12 cellular contexts compared by ENCODE assay signal in genomic region chr1:209895709-209896108, GRCh38. TPM values are rescaled to one million over a fixed set of nuclear protein-coding genes. Genes with fewer than 3 reads are reported as not detected.
DNase-seq lines count a peak whose midpoint lies in the region; ATAC-seq, FAIRE-seq and TF ChIP-seq lines count a peak whose summit lies in the region.
"Had no signal": no experiment of that assay in that cellular context is flagged by ENCODE, and none has a peak within 500 bp of the region (broad histone marks: within the 10 kb centered on the region; RNA-seq: fewer than 3 reads in every experiment).

No MANE protein-coding gene starts in this region.

- intact Hi-C loops in right lobe of liver (cut with DNase I), result no loop called here

- no peaks in the 10 kb centered on the region for H3K9me1 ChIP-seq in keratinocyte (ENCODE audit: control insufficient read depth, extremely low read depth, insufficient read depth, low read length)

- H3K36me3 ChIP-seq in keratinocyte (ENCODE audit: control insufficient read depth in 2 of 2, extremely low read depth in 1 of 2, insufficient read depth in 2 of 2, low read length in 2 of 2), result peaks cover 0 to 5% of the 10 kb centered on the region in 2 experiments
- no peaks in the 10 kb centered on the region for H3K36me3 ChIP-seq in right lobe of liver

- H4K20me1 ChIP-seq in keratinocyte (ENCODE audit: control insufficient read depth, extremely low read depth, insufficient read depth, low read length), result no peaks in the 10 kb centered on the region

- TF ChIP-seq CTCF in AG10803 (conservative IDR thresholded peaks at IDR 0.05; ENCODE audit: low read length) (no peak), keratinocyte (optimal IDR thresholded peaks at IDR 0.05 in 1 of 3, IDR thresholded peaks at IDR 0.05 in 1 of 3, conservative IDR thresholded peaks at IDR 0.05 in 1 of 3; ENCODE audit: extremely low read depth in 1 of 3, insufficient read depth in 2 of 3, low read length in 3 of 3) (no peak), right lobe of liver (IDR thresholded peaks at IDR 0.05) (no peak)

- H3K27ac ChIP-seq in keratinocyte (ENCODE audit: control insufficient read depth, insufficient read depth, low read length), result peak overlapping the region; percentile 94
- H3K27ac ChIP-seq in right lobe of liver, result no peak overlapping the region

- H3K79me2 ChIP-seq in keratinocyte (ENCODE audit: control insufficient read depth, insufficient read depth, low read length), result no peaks in the 10 kb centered on the region

- H3K9me3 ChIP-seq in keratinocyte (ENCODE audit: control insufficient read depth, low read depth, low read length), result no peaks in the 10 kb centered on the region
- H3K9me3 ChIP-seq in right lobe of liver, result no peaks in the 10 kb centered on the region

- H3K4me2 ChIP-seq in keratinocyte (ENCODE audit: control insufficient read depth, extremely low read depth, insufficient read depth, low read depth, low read length), result peak overlapping the region; percentile 68

- FAIRE-seq in keratinocyte (lab: Jason Lieb, UNC), result peak; percentile 82

- H3K4me3 ChIP-seq in AG10803 (ENCODE audit: low read length), result no peak overlapping the region
- no peak overlapping the region for H3K4me3 ChIP-seq in keratinocyte (ENCODE audit: control insufficient read depth in 2 of 3, extremely low read depth in 1 of 3, insufficient read depth in 2 of 3, low read depth in 1 of 3, low read length in 3 of 3)
- no peak overlapping the region for H3K4me3 ChIP-seq in right lobe of liver

- peak; percentile 69 for DNase-seq in AG10803 (ENCODE audit: low read depth)
- DNase-seq in HCEC 1CT, result peak; percentile 82
- peak; percentile 90 for DNase-seq in amniotic epithelial cell (ENCODE audit: low read depth)
- no peak for DNase-seq in keratinocyte (ENCODE audit: low read depth, low spot score)
- no peak for DNase-seq in right lobe of liver
- DNase-seq in NOMO-1 (lab: John Stamatoyannopoulos, UW; ENCODE audit: unreplicated experiment in 2 of 2), result no peak
- DNase-seq: effector memory CD8-positive, alpha-beta T cell; NCI-H1105; NCI-H526; right cardiac atrium had no signal

- WGBS in right lobe of liver (ENCODE audit: insufficient coverage, low coverage, low lambda C conversion rate, missing lambda C conversion rate), result 10% methylated on average over 4 of the region's 4 CpGs

- no peak for ATAC-seq in right lobe of liver
- ATAC-seq in HG02981 (IDR thresholded peaks at IDR 0.05; ENCODE audit: unreplicated experiment), result no peak
- ATAC-seq in HG02763 (IDR thresholded peaks at IDR 0.05; ENCODE audit: unreplicated experiment), result no peak
- ATAC-seq: effector memory CD8-positive, alpha-beta T cell; right cardiac atrium had no signal

- H3K9ac ChIP-seq in keratinocyte (ENCODE audit: control insufficient read depth, extremely low read depth, insufficient read depth, low read length), result peak overlapping the region; percentile 82

- dilution Hi-C loops in keratinocyte (cut with MboI; ENCODE audit: extremely low pct_ligation_motif_present, low sequenced_read_pairs), result no loop called here

- H3K27me3 ChIP-seq in keratinocyte (ENCODE audit: control insufficient read depth, extremely low read depth, insufficient read depth, low read length) (no peaks in the 10 kb centered on the region), right lobe of liver (no peaks in the 10 kb centered on the region)

- H3K4me1 ChIP-seq in keratinocyte (ENCODE audit: control insufficient read depth, extremely low read depth, insufficient read depth, low read length), result peaks cover 53% of the 10 kb centered on the region
- no peaks in the 10 kb centered on the region for H3K4me1 ChIP-seq in right lobe of liver

- H2AFZ ChIP-seq in keratinocyte (ENCODE audit: control insufficient read depth, low read length), result no peak overlapping the region

- no peak for TF ChIP-seq POLR2A in right lobe of liver (IDR thresholded peaks at IDR 0.05)

RNA-seq across cellular contexts. Expression of gene SYT14, which starts 42.3 kb away (rescaled TPM):
- 4.6 to 10.6 TPM (median 8.3 TPM) in 3 replicates for polyA plus RNA-seq in keratinocyte
- 2.1 TPM for polyA plus RNA-seq in keratinocyte (2011; ENCODE audit: low read depth)
- polyA plus RNA-seq in keratinocyte (2011; cell fraction: cytosol; rRNA removed), result 3.3 and 7.0 TPM in 2 replicates
- 12.1 and 13.3 TPM in 2 replicates for polyA plus RNA-seq in keratinocyte (2011; cell fraction: nucleus; rRNA removed)
- polyA plus RNA-seq in keratinocyte (2012; ENCODE audit: low replicate concordance), result 1.6 and 3.3 TPM in 2 replicates
- 5.8 to 26.0 TPM (median 25.0 TPM) in 3 replicates for polyA minus RNA-seq in keratinocyte
- 14.2 TPM for polyA minus RNA-seq in keratinocyte (2011; cell fraction: cytosol; rRNA and poly(A)+ RNA removed)
- 25.2 and 59.9 TPM in 2 replicates for polyA minus RNA-seq in keratinocyte (2011; cell fraction: nucleus; rRNA and poly(A)+ RNA removed)
- not detected for total RNA-seq in right lobe of liver

Comparison
In these comparisons a context has a peak if more than half of its experiments do, and no peak if none do; other contexts are left out.
1. DNase-seq: peak in AG10803 (single experiment), HCEC 1CT (single experiment) and amniotic epithelial cell (single experiment); none in keratinocyte (single experiment), right lobe of liver (0 of 3) and NOMO-1 (0 of 2).